In the genomic region with DNA sequence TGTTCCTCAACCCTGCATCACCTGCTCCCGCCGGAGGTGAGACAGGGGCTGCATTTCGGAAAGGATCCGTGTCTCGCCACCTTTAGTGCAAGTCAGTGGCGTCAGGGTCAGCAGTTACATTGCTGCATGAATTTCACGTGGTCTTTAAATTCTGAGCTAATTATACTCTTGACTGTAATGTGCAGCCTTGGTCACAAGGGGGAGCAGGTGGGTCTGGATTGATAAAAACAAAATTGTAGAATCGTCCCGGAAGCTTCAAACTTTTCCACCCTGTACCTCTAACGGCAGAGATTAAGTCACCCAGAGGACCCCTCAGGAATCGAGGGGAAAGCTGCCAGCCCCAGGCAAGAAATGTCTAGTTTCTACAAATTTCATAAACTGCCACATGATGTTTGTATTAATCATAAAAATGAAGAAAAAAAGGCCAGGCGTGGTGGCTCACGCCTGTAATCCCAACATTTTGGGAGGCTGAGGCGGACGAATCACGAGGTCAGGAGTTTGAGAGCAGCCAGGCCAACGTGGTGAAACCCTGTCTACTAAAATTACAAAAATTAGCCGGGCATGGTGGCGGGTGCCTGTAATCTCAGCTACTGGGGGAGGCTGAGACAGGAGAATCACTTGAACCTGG, we compare ENCODE assay signal across 8 cellular contexts. TPM values are rescaled to one million over a fixed set of nuclear protein-coding genes. Genes with fewer than 3 reads are reported as not detected.
DNase-seq lines count a peak whose midpoint lies in the region; ATAC-seq and TF ChIP-seq lines count a peak whose summit lies in the region.

No MANE protein-coding gene starts in this region.

- no peaks in the 10 kb centered on the region for H3K9me3 ChIP-seq in lung (ENCODE audit: control insufficient read depth in 2 of 2, insufficient read depth in 1 of 2, low read length in 1 of 2)

- peak; percentile 81 for DNase-seq in AG08395 (ENCODE audit: low spot score)
- DNase-seq in GM19238 (ENCODE audit: insufficient read length, low spot score): peak; percentile 51
- DNase-seq in NCI-H446 treated with DMSO at 0.1 percent for 48 hours (lab: John Stamatoyannopoulos, UW): peak; percentile 14
- DNase-seq in activated CD4-positive, alpha-beta T cell treated with anti-CD3 and anti-CD28 coated beads for 48 hours: peak; percentile 86
- peak; percentile 83 for DNase-seq in lung (ENCODE audit: low spot score)
- peak; percentile 41 for DNase-seq in stimulated activated CD8-positive, alpha-beta memory T cell treated with anti-CD3 and anti-CD28 coated beads, Interleukin-15, amount 100 ng/mL, for 24 hours (ENCODE audit: low read depth)

- peak; percentile 97 for TF ChIP-seq CTCF in lung (IDR thresholded peaks at IDR 0.05; ENCODE audit: control extremely low read depth, extremely low read depth)

- H3K36me3 Mint-ChIP-seq in dendritic cell treated with granulocyte-macrophage colony-stimulating factor and Interleukin-4, amounts not matched to agents 40 ng/mL and 50 ng/mL, for 4 days (ENCODE audit: low read depth): peaks cover 53% of the 10 kb centered on the region

- H3K36me3 ChIP-seq in lung (ENCODE audit: control insufficient read depth in 2 of 2, insufficient read depth in 2 of 2, low read length in 2 of 2): peaks cover 8 to 19% of the 10 kb centered on the region in 2 donors

- no peak overlapping the region for H3K4me3 Mint-ChIP-seq in dendritic cell treated with granulocyte-macrophage colony-stimulating factor and Interleukin-4, amounts not matched to agents 40 ng/mL and 50 ng/mL, for 4 days

- no peaks in the 10 kb centered on the region for H3K27me3 ChIP-seq in lung (ENCODE audit: control insufficient read depth, insufficient read depth)

- no peaks in the 10 kb centered on the region for H3K27me3 Mint-ChIP-seq in dendritic cell treated with granulocyte-macrophage colony-stimulating factor and Interleukin-4, amounts not matched to agents 40 ng/mL and 50 ng/mL, for 4 days

- H3K27ac Mint-ChIP-seq in dendritic cell treated with granulocyte-macrophage colony-stimulating factor and Interleukin-4, amounts not matched to agents 40 ng/mL and 50 ng/mL, for 4 days: peak overlapping the region; percentile 62

- peaks cover 0 to 2% of the 10 kb centered on the region in 2 donors for H3K4me1 ChIP-seq in lung (ENCODE audit: control insufficient read depth in 2 of 2, insufficient read depth in 2 of 2, low read length in 2 of 2)

- H3K9me3 Mint-ChIP-seq in dendritic cell treated with granulocyte-macrophage colony-stimulating factor and Interleukin-4, amounts not matched to agents 40 ng/mL and 50 ng/mL, for 4 days: no peaks in the 10 kb centered on the region

- WGBS in lung, 2 donors: 35 to 36% methylated on average over 19 of the region's 19 CpGs

- intact Hi-C loops in dendritic cell treated with granulocyte-macrophage colony-stimulating factor and Interleukin-4, amounts not matched to agents 40 ng/mL and 50 ng/mL, for 4 days (cut with micrococcal nuclease): loop anchor here (1.0 to 2.0 kb wide), 2 partner anchors 33 to 62 kb away; no protein-coding TSS in a partner anchor

- H3K27ac ChIP-seq in lung (ENCODE audit: low read depth in 1 of 2, low read length in 1 of 2): peak overlapping the region in 1 of 2 donors; percentile 84

- H3K4me3 ChIP-seq in lung: no peak overlapping the region

- ATAC-seq in lung (ENCODE audit: insufficient read depth, low FRiP score) (peak; percentile 76), GM18909 (IDR thresholded peaks at IDR 0.05; ENCODE audit: poor library complexity, unreplicated experiment) (no peak)

- H3K4me1 Mint-ChIP-seq in dendritic cell treated with granulocyte-macrophage colony-stimulating factor and Interleukin-4, amounts not matched to agents 40 ng/mL and 50 ng/mL, for 4 days (ENCODE audit: low read depth): peaks cover 10% of the 10 kb centered on the region

RNA-seq across cellular contexts. Expression of gene BBC3, which starts 20.2 kb away (rescaled TPM):
- total RNA-seq in lung: 10 to 100 TPM in 1 of 2 donors, 1 to 10 TPM in 1; 4.1 to 10.8 TPM
- 10 to 100 TPM; 18.8 to 22.0 TPM for polyA plus RNA-seq in lung

RNA-seq across cellular contexts. Expression of gene CCDC9, which starts 45.5 kb away (rescaled TPM):
- 10 to 100 TPM; 17.5 to 44.5 TPM for total RNA-seq in lung
- 10 to 100 TPM; 30.0 to 39.1 TPM for polyA plus RNA-seq in lung

Comparison
In these comparisons a context has a peak if more than half of its experiments do, and no peak if none do; other contexts are left out.
1. DNase-seq: peak in every context shown above with its lines; median percentile 86 in activated CD4-positive, alpha-beta T cell treated with anti-CD3 and anti-CD28 coated beads for 48 hours; 83 in lung; 81 in AG08395; 51 in GM19238; 41 in stimulated activated CD8-positive, alpha-beta memory T cell treated with anti-CD3 and anti-CD28 coated beads, Interleukin-15, amount 100 ng/mL, for 24 hours; 14 in NCI-H446 treated with DMSO at 0.1 percent for 48 hours.